ENCODE assay signal across 20 cellular contexts in genomic region chr6:9921366-9921765, GRCh38.
"Had no signal": no experiment of that assay in that cellular context is flagged by ENCODE, and none has a peak within 500 bp of the region (broad histone marks: within the 10 kb centered on the region; RNA-seq: fewer than 3 reads in every experiment).

No MANE protein-coding gene starts in this region.

- DNase-seq: activated gamma-delta T cell treated with Interleukin-2 at 50 U/mL for 16 hours; activated T-cell treated with anti-CD3 and anti-CD28 coated beads, Interleukin-2, amount 50 U/mL, for 1 hour; adrenal gland; colonic mucosa; esophagus squamous epithelium; heart left ventricle; islet precursor cell; left cardiac atrium; spleen; stimulated activated naive CD8-positive, alpha-beta T cell treated with anti-CD3 and anti-CD28 coated beads, Interleukin-15, amount 100 ng/mL, for 72 hours; tibial artery; WERI-Rb-1 had no signal

- H3K27me3 ChIP-seq: adrenal gland, colonic mucosa, esophagus squamous epithelium, heart left ventricle, right atrium auricular region, spleen, tibial artery had no signal

- H3K4me1 ChIP-seq: adrenal gland, colonic mucosa, esophagus squamous epithelium, heart left ventricle, right atrium auricular region, spleen, tibial artery had no signal

- H3K4me3 Mint-ChIP-seq: activated naive CD4-positive, alpha-beta T cell treated with anti-CD3 and anti-CD28 coated beads, Interleukin-2, amount 50 U/mL, for 24 hours; central memory CD8-positive, alpha-beta T cell; memory B cell; natural killer cell treated with Interleukin-12 subunit alpha and Interleukin-12 subunit beta and Interleukin-15 and Interleukin-18, amount 100 ng/mL, for 72 hours; stimulated activated effector memory CD8-positive, alpha-beta T cell treated with anti-CD3 and anti-CD28 coated beads, Interleukin-12 subunit alpha, Interleukin-12 subunit beta, amount 100 ng/mL, for 72 hours; stimulated activated naive CD8-positive, alpha-beta T cell treated with anti-CD3 and anti-CD28 coated beads, Interleukin-15, amount 100 ng/mL, for 72 hours; T-helper 2 cell treated with Interferon-gamma antibody and Interleukin-4, amounts not matched to agents 5 μg/mL and 100 μg/mL, for 36 hours had no signal

- H3K36me3 Mint-ChIP-seq: activated naive CD4-positive, alpha-beta T cell treated with anti-CD3 and anti-CD28 coated beads, Interleukin-2, amount 50 U/mL, for 24 hours; memory B cell; stimulated activated effector memory CD8-positive, alpha-beta T cell treated with anti-CD3 and anti-CD28 coated beads, Interleukin-12 subunit alpha, Interleukin-12 subunit beta, amount 100 ng/mL, for 72 hours had no signal

- H3K4me3 ChIP-seq: adrenal gland, colonic mucosa, esophagus squamous epithelium, heart left ventricle, right atrium auricular region, spleen, tibial artery had no signal

- H3K9me3 ChIP-seq: adrenal gland, colonic mucosa, esophagus squamous epithelium, heart left ventricle, right atrium auricular region, spleen, tibial artery had no signal

- H3K36me3 ChIP-seq: adrenal gland, colonic mucosa, esophagus squamous epithelium, heart left ventricle, right atrium auricular region, spleen, tibial artery, WERI-Rb-1 had no signal

- H3K4me1 Mint-ChIP-seq: activated naive CD4-positive, alpha-beta T cell treated with anti-CD3 and anti-CD28 coated beads, Interleukin-2, amount 50 U/mL, for 24 hours; central memory CD8-positive, alpha-beta T cell; memory B cell; stimulated activated effector memory CD8-positive, alpha-beta T cell treated with anti-CD3 and anti-CD28 coated beads, Interleukin-12 subunit alpha, Interleukin-12 subunit beta, amount 100 ng/mL, for 72 hours; stimulated activated naive CD8-positive, alpha-beta T cell treated with anti-CD3 and anti-CD28 coated beads, Interleukin-15, amount 100 ng/mL, for 72 hours had no signal

- H3K27ac ChIP-seq: adrenal gland, colonic mucosa, esophagus squamous epithelium, heart left ventricle, right atrium auricular region, spleen, tibial artery, WERI-Rb-1 had no signal

- H3K27me3 Mint-ChIP-seq: activated naive CD4-positive, alpha-beta T cell treated with anti-CD3 and anti-CD28 coated beads, Interleukin-2, amount 50 U/mL, for 24 hours; central memory CD8-positive, alpha-beta T cell; memory B cell; natural killer cell treated with Interleukin-12 subunit alpha and Interleukin-12 subunit beta and Interleukin-15 and Interleukin-18, amount 100 ng/mL, for 72 hours; progenitor cell of endocrine pancreas; stimulated activated naive CD8-positive, alpha-beta T cell treated with anti-CD3 and anti-CD28 coated beads, Interleukin-15, amount 100 ng/mL, for 72 hours had no signal

- H3K27ac Mint-ChIP-seq: activated naive CD4-positive, alpha-beta T cell treated with anti-CD3 and anti-CD28 coated beads, Interleukin-2, amount 50 U/mL, for 24 hours; memory B cell; natural killer cell treated with Interleukin-12 subunit alpha and Interleukin-12 subunit beta and Interleukin-15 and Interleukin-18, amount 100 ng/mL, for 72 hours; progenitor cell of endocrine pancreas; stimulated activated effector memory CD8-positive, alpha-beta T cell treated with anti-CD3 and anti-CD28 coated beads, Interleukin-12 subunit alpha, Interleukin-12 subunit beta, amount 100 ng/mL, for 72 hours; T-helper 2 cell treated with Interferon-gamma antibody and Interleukin-4, amounts not matched to agents 5 μg/mL and 100 μg/mL, for 36 hours had no signal
